10 cellular contexts compared by ENCODE assay signal in genomic region chr10:101781984-101782810, GRCh38. TPM values are rescaled to one million over a fixed set of nuclear protein-coding genes. Genes with fewer than 3 reads are reported as not detected.
DNase-seq lines count a peak whose midpoint lies in the region; ATAC-seq and TF ChIP-seq lines count a peak whose summit lies in the region.
"Had no signal": no experiment of that assay in that cellular context is flagged by ENCODE, and none has a peak within 500 bp of the region (broad histone marks: within the 10 kb centered on the region; RNA-seq: fewer than 3 reads in every experiment).

No MANE protein-coding gene starts in this region.

- in situ Hi-C loops in ACHN (cut with HindIII; ENCODE audit: low pct_ligation_motif_present, low pct_unique_long_range_greater_than_20kb, low sequenced_read_pairs): no loop called here

- ATAC-seq in RWPE2 (ENCODE audit: low read depth) (no peak), GM18909 (IDR thresholded peaks at IDR 0.05; ENCODE audit: poor library complexity, unreplicated experiment) (no peak)

- no peak for TF ChIP-seq EP300 in esophagus muscularis mucosa (IDR thresholded peaks at IDR 0.05)

- DNase-seq in RWPE2 (ENCODE audit: low spot score): no peak
- no peak for DNase-seq in esophagus muscularis mucosa (ENCODE audit: extremely low spot score)
- no peak for DNase-seq in prostate gland (ENCODE audit: low spot score)
- no peak for DNase-seq in activated CD8-positive, alpha-beta memory T cell treated with anti-CD3 and anti-CD28 coated beads, Interleukin-2, amount 50 U/mL, for 4 hours
- DNase-seq in effector CD4-positive, alpha-beta T cell: no peak
- DNase-seq in ACHN: no peak

- peak overlapping the region; percentile 52 for H3K27ac ChIP-seq in RWPE2 (ENCODE audit: poor library complexity, severe bottlenecking)
- H3K27ac ChIP-seq in esophagus muscularis mucosa (replicated peaks in 1 of 4): no peak overlapping the region
- no peak overlapping the region for H3K27ac ChIP-seq in prostate gland

- TF ChIP-seq CTCF in RWPE2 (IDR thresholded peaks at IDR 0.05; ENCODE audit: poor library complexity, severe bottlenecking): no peak
- TF ChIP-seq CTCF in esophagus muscularis mucosa (IDR thresholded peaks at IDR 0.05): no peak
- no peak for TF ChIP-seq CTCF in prostate gland (IDR thresholded peaks at IDR 0.05)

- H3K36me3 ChIP-seq in RWPE2 (ENCODE audit: low read depth): peaks cover 32% of the 10 kb centered on the region
- H3K36me3 ChIP-seq in esophagus muscularis mucosa: peaks cover 15 to 34% (median 33%) of the 10 kb centered on the region in 4 donors
- peaks cover 0 to 4% of the 10 kb centered on the region in 2 donors for H3K36me3 ChIP-seq in prostate gland

- intact Hi-C loops in esophagus muscularis mucosa (cut with DNase I) (loop anchor here (5.0 kb wide), 3 partner anchors 35 to 225 kb away; partner anchors contain the start of gene OGA), prostate gland (cut with DNase I) (loop anchor here (5.0 kb wide), 3 partner anchors 35 to 570 kb away; partner anchors contain the start of gene OGA)

- H3K4me1 ChIP-seq in RWPE2 (ENCODE audit: insufficient read depth, poor library complexity, severe bottlenecking): peaks cover 7% of the 10 kb centered on the region
- H3K4me1 ChIP-seq in esophagus muscularis mucosa: peaks cover 42 to 66% (median 59%) of the 10 kb centered on the region in 4 donors
- peaks cover 5% of the 10 kb centered on the region for H3K4me1 ChIP-seq in prostate gland (replicated peaks)

- H3K9me3 ChIP-seq in RWPE2 (ENCODE audit: severe bottlenecking) (no peaks in the 10 kb centered on the region), esophagus muscularis mucosa (no peaks in the 10 kb centered on the region), prostate gland (no peaks in the 10 kb centered on the region)

- TF ChIP-seq POLR2A in esophagus muscularis mucosa (IDR thresholded peaks at IDR 0.05; ENCODE audit: low read depth): no peak
- TF ChIP-seq POLR2A in prostate gland (IDR thresholded peaks at IDR 0.05): no peak

- peaks cover 5% of the 10 kb centered on the region for H3K27me3 ChIP-seq in RWPE2 (ENCODE audit: insufficient read depth, poor library complexity, severe bottlenecking)
- peaks cover 0 to 27% (median 13%) of the 10 kb centered on the region in 4 donors for H3K27me3 ChIP-seq in esophagus muscularis mucosa
- H3K27me3 ChIP-seq in prostate gland (replicated peaks; ENCODE audit: insufficient read depth): no peaks in the 10 kb centered on the region

- 74% methylated on average over 10 of the region's 17 CpGs for WGBS in esophagus muscularis mucosa
- WGBS in prostate gland: 54% methylated on average over 17 of the region's 17 CpGs

- peak overlapping the region; percentile 88 for H3K4me3 ChIP-seq in GM08714 (ENCODE audit: low read length)
- peak overlapping the region; percentile 73 for H3K4me3 ChIP-seq in RWPE2 (ENCODE audit: severe bottlenecking)
- H3K4me3 ChIP-seq in esophagus muscularis mucosa: peak overlapping the region; percentile 60 to 74 (median 64)
- peak overlapping the region; percentile 57 to 59 for H3K4me3 ChIP-seq in prostate gland

RNA-seq across cellular contexts. Expression of gene NPM3, which starts 1.0 kb away (rescaled TPM):
- total RNA-seq in esophagus muscularis mucosa (10 to 100 TPM; 15.6 to 31.5 (median 16.5) TPM), prostate gland (10 to 100 TPM; 43.7 to 47.4 TPM)

RNA-seq across cellular contexts. Expression of gene FGF8, which starts 6.3 kb away (rescaled TPM):
- total RNA-seq in esophagus muscularis mucosa (not detected), prostate gland (1 to 10 TPM in 1 of 2 donors, not detected in 1; 1.2 TPM)
- total RNA-seq: aorta, subcutaneous adipose tissue had no signal

RNA-seq across cellular contexts. Expression of gene OGA, which starts 36.0 kb away (rescaled TPM):
- total RNA-seq in esophagus muscularis mucosa (100 to 1,000 TPM in 2 of 4 donors, 10 to 100 TPM in 2; 85.4 to 131 (median 101) TPM), prostate gland (100 to 1,000 TPM in 1 of 2 donors, 10 to 100 TPM in 1; 82.5 to 143 TPM)
